In the genomic region with DNA sequence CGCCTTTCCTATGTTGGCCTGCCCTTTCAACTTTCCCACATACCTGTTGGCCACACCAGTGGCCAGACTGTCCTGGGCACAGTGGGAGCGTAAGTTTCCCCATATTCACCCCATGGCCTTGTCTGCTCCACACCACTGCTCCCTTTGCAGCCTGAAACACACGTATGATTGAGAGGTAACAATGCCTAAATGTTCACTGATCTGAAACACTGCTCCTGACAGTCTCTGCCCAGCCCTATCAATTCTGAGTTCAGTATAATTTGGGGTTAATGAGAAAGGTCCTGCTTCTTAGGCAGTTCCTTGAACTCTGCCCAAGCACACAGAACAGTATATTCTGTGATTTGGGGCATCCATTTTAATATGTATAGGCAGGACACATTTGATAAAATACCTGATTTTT, we compare ENCODE assay signal across 19 cellular contexts.
"Had no signal": no experiment of that assay in that cellular context is flagged by ENCODE, and none has a peak within 500 bp of the region (broad histone marks: within the 10 kb centered on the region; RNA-seq: fewer than 3 reads in every experiment).

No MANE protein-coding gene starts in this region.

- H3K4me3 Mint-ChIP-seq: activated CD4-positive, alpha-beta T cell treated with anti-CD3 and anti-CD28 coated beads for 36 hours; activated CD8-positive, alpha-beta T cell treated with anti-CD3 and anti-CD28 coated beads, Interleukin-2, amount 10 ng/mL, durations not matched to agents 7 days and 5 days; activated T-helper 1 cell treated with anti-CD3 and anti-CD28 coated beads, Interleukin-12 subunit alpha, Interleukin-12 subunit beta, Interleukin-2, Interleukin-4 antibody, amounts not matched to agents 30 ng/mL and 10 ng/mL and 1 ng/mL, durations not matched to agents 14 hours and 24 hours and 36 hours; brain; central memory CD8-positive, alpha-beta T cell had no signal

- H3K27me3 Mint-ChIP-seq: activated CD4-positive, alpha-beta T cell treated with anti-CD3 and anti-CD28 coated beads for 36 hours; brain; central memory CD8-positive, alpha-beta T cell had no signal

- DNase-seq: activated CD4-positive, alpha-beta T cell treated with anti-CD3 and anti-CD28 coated beads for 36 hours; activated CD8-positive, alpha-beta memory T cell treated with anti-CD3 and anti-CD28 coated beads, Interleukin-2, amount 50 U/mL, for 48 hours; activated CD8-positive, alpha-beta T cell treated with anti-CD3 and anti-CD28 coated beads, Interleukin-2, amount 10 ng/mL, durations not matched to agents 7 days and 5 days; activated naive CD4-positive, alpha-beta T cell; dermis blood vessel endothelial cell; esophagus squamous epithelium; heart right ventricle; islet precursor cell; left lung; ovary; stimulated activated CD4-positive, alpha-beta T cell treated with anti-CD3 and anti-CD28 coated beads, Interleukin-2, amount 100 ng/mL, for 48 hours; stimulated activated CD8-positive, alpha-beta memory T cell treated with anti-CD3 and anti-CD28 coated beads, Interleukin-4, amount 100 ng/mL, for 48 hours; stimulated activated naive CD8-positive, alpha-beta T cell treated with anti-CD3 and anti-CD28 coated beads, Interleukin-15, Interleukin-2, amounts not matched to agents 100 U/mL and 50 U/mL, for 24 hours; T-helper 9 cell; upper lobe of left lung had no signal

- H3K4me3 ChIP-seq: esophagus squamous epithelium, heart right ventricle, left lung, ovary, upper lobe of left lung had no signal

- H3K4me1 Mint-ChIP-seq: activated CD4-positive, alpha-beta T cell treated with anti-CD3 and anti-CD28 coated beads for 36 hours had no signal

- H3K9me3 ChIP-seq: esophagus squamous epithelium, heart right ventricle, left lung, ovary, upper lobe of left lung had no signal

- ATAC-seq: activated CD4-positive, alpha-beta T cell treated with anti-CD3 and anti-CD28 coated beads for 36 hours; activated CD8-positive, alpha-beta T cell treated with anti-CD3 and anti-CD28 coated beads, Interleukin-2, amount 10 ng/mL, durations not matched to agents 7 days and 5 days; stimulated activated naive CD8-positive, alpha-beta T cell treated with anti-CD3 and anti-CD28 coated beads, Interleukin-15, Interleukin-2, amounts not matched to agents 100 U/mL and 50 U/mL, for 24 hours had no signal

- H3K9me3 Mint-ChIP-seq: activated T-helper 1 cell treated with anti-CD3 and anti-CD28 coated beads, Interleukin-12 subunit alpha, Interleukin-12 subunit beta, Interleukin-2, Interleukin-4 antibody, amounts not matched to agents 30 ng/mL and 10 ng/mL and 1 ng/mL, durations not matched to agents 14 hours and 24 hours and 36 hours; brain; central memory CD8-positive, alpha-beta T cell had no signal

- H3K27me3 ChIP-seq: esophagus squamous epithelium, heart right ventricle, left lung, ovary, upper lobe of left lung had no signal

- H3K27ac Mint-ChIP-seq: activated CD4-positive, alpha-beta T cell treated with anti-CD3 and anti-CD28 coated beads for 36 hours; activated CD8-positive, alpha-beta T cell treated with anti-CD3 and anti-CD28 coated beads, Interleukin-2, amount 10 ng/mL, durations not matched to agents 7 days and 5 days; activated T-helper 1 cell treated with anti-CD3 and anti-CD28 coated beads, Interleukin-12 subunit alpha, Interleukin-12 subunit beta, Interleukin-2, Interleukin-4 antibody, amounts not matched to agents 30 ng/mL and 10 ng/mL and 1 ng/mL, durations not matched to agents 14 hours and 24 hours and 36 hours; brain had no signal

- H3K36me3 ChIP-seq: ovary had no signal

- H3K27ac ChIP-seq: esophagus squamous epithelium, heart right ventricle, left lung, ovary, upper lobe of left lung, VCaP had no signal

- H3K4me1 ChIP-seq: esophagus squamous epithelium, left lung, upper lobe of left lung had no signal
